22 cellular contexts compared by ENCODE assay signal in genomic region chr12:4024701-4025419, GRCh38.
DNase-seq lines count a peak whose midpoint lies in the region; ATAC-seq, FAIRE-seq and TF ChIP-seq lines count a peak whose summit lies in the region.
"Had no signal": no experiment of that assay in that cellular context is flagged by ENCODE, and none has a peak within 500 bp of the region (broad histone marks: within the 10 kb centered on the region; RNA-seq: fewer than 3 reads in every experiment).

No MANE protein-coding gene starts in this region.

- no peak for FAIRE-seq in pancreas (lab: Jason Lieb, UNC)
- FAIRE-seq: colon had no signal

- H3K27ac ChIP-seq in body of pancreas, result peak overlapping the region; percentile 42 to 81 (median 80)
- H3K27ac ChIP-seq in pancreas, result peak overlapping the region; percentile 3 to 50 (median 39)
- no peak overlapping the region for H3K27ac ChIP-seq in left ventricle myocardium inferior (replicated peaks)
- H3K27ac ChIP-seq in psoas muscle, result no peak overlapping the region
- H3K27ac ChIP-seq: upper lobe of right lung had no signal

- TF ChIP-seq CTCF in body of pancreas (IDR thresholded peaks at IDR 0.05), result no peak
- TF ChIP-seq CTCF in pancreas (IDR thresholded peaks at IDR 0.05), result no peak
- no peak for TF ChIP-seq CTCF in left ventricle myocardium inferior (IDR thresholded peaks at IDR 0.05; ENCODE audit: borderline replicate concordance)
- no peak for TF ChIP-seq CTCF in psoas muscle (IDR thresholded peaks at IDR 0.05)

- H3K4me3 ChIP-seq in H7 (ENCODE audit: insufficient read depth, low read depth, low read length) (peak overlapping the region; percentile 8; the same call in 1 of the 2 replicates), body of pancreas (no peak overlapping the region), pancreas (peak overlapping the region in 2 of 4 donors; percentile 6 to 36), left ventricle myocardium inferior (no peak overlapping the region), psoas muscle (no peak overlapping the region)
- H3K4me3 ChIP-seq: MG63, upper lobe of right lung had no signal

- intact Hi-C loops in body of pancreas (cut with DNase I), result no loop called here
- intact Hi-C loops in pancreas (cut with DNase I), result no loop called here
- intact Hi-C loops in left ventricle myocardium inferior (cut with micrococcal nuclease), result no loop called here
- intact Hi-C loops in psoas muscle (cut with DNase I), result no loop called here

- no peaks in the 10 kb centered on the region for H3K27me3 ChIP-seq in H7 (ENCODE audit: control insufficient read depth, insufficient read depth, low read length)
- no peaks in the 10 kb centered on the region for H3K27me3 ChIP-seq in body of pancreas
- no peaks in the 10 kb centered on the region for H3K27me3 ChIP-seq in pancreas
- peaks cover 5% of the 10 kb centered on the region for H3K27me3 ChIP-seq in left ventricle myocardium inferior (ENCODE audit: low read depth)
- H3K27me3 ChIP-seq in psoas muscle (ENCODE audit: insufficient read depth in 3 of 3, low read length in 2 of 3), result peaks cover 0 to 4% (median 0%) of the 10 kb centered on the region in 3 donors
- H3K27me3 ChIP-seq: MG63, upper lobe of right lung had no signal

- H3K4me1 ChIP-seq in body of pancreas (peaks cover 49% of the 10 kb centered on the region), pancreas (peaks cover 6 to 31% (median 10%) of the 10 kb centered on the region in 3 donors), left ventricle myocardium inferior (no peaks in the 10 kb centered on the region), psoas muscle (no peaks in the 10 kb centered on the region)
- H3K4me1 ChIP-seq: upper lobe of right lung had no signal

- H3K9me3 ChIP-seq in body of pancreas (no peaks in the 10 kb centered on the region), pancreas (no peaks in the 10 kb centered on the region), left ventricle myocardium inferior (replicated peaks) (no peaks in the 10 kb centered on the region), psoas muscle (no peaks in the 10 kb centered on the region)
- H3K9me3 ChIP-seq: MG63, upper lobe of right lung had no signal

- TF ChIP-seq POLR2A in body of pancreas (IDR thresholded peaks at IDR 0.05), result peak in 2 of 3 donors; percentile 31 to 32

- ATAC-seq in body of pancreas (peak; percentile 93), pancreas (peak; percentile 82 to 92 (median 86)), psoas muscle (no peak)
- ATAC-seq: right cardiac atrium, upper lobe of right lung had no signal

- peak; percentile 58 for DNase-seq in H7
- peak; percentile 80 to 88 (median 87) for DNase-seq in body of pancreas
- DNase-seq in iPS-NIHi11 (ENCODE audit: low spot score), result peak; percentile 46
- peak in 5 of 6 donors; percentile 72 to 87 (median 84) for DNase-seq in pancreas
- DNase-seq in NCI-H1048 (lab: John Stamatoyannopoulos, UW), result no peak
- DNase-seq in NCI-H146 treated with DMSO at 0.1 percent for 48 hours (lab: John Stamatoyannopoulos, UW; ENCODE audit: unreplicated experiment), result no peak
- no peak for DNase-seq in left ventricle myocardium inferior
- DNase-seq in psoas muscle, result no peak
- DNase-seq: ACHN; activated CD8-positive, alpha-beta memory T cell treated with anti-CD3 and anti-CD28 coated beads, Interleukin-2, amount 50 U/mL, for 4 hours; GOT3; immature natural killer cell; MG63; NCI-H146; NCI-H2171 treated with DMSO at 0.1 percent for 48 hours; NCI-H524 treated with DMSO at 0.1 percent for 48 hours; right cardiac atrium; stimulated activated CD4-positive, alpha-beta T cell treated with anti-CD3 and anti-CD28 coated beads, Interleukin-15, amount 100 ng/mL, for 24 hours; stimulated activated CD8-positive, alpha-beta memory T cell treated with anti-CD3 and anti-CD28 coated beads, Interleukin-4, amount 100 ng/mL, for 48 hours; T-helper 2 cell; upper lobe of right lung had no signal

- H3K36me3 ChIP-seq in H7 (replicated peaks; ENCODE audit: control insufficient read depth, insufficient read depth, low read length) (no peaks in the 10 kb centered on the region), body of pancreas (replicated peaks in 1 of 2; ENCODE audit: insufficient read depth in 1 of 2, low read depth in 2 of 2) (no peaks in the 10 kb centered on the region), pancreas (no peaks in the 10 kb centered on the region), left ventricle myocardium inferior (no peaks in the 10 kb centered on the region), psoas muscle (ENCODE audit: insufficient read depth in 1 of 2, low read depth in 1 of 2) (no peaks in the 10 kb centered on the region)
- H3K36me3 ChIP-seq: MG63, upper lobe of right lung had no signal

- WGBS in body of pancreas, 2 donors, result 31 to 51% methylated on average over 17 of the region's 17 CpGs
- 41 to 50% methylated on average over 17 of the region's 17 CpGs for WGBS in pancreas, 2 donors
- 56 to 72% (median 61%) methylated on average over 17 of the region's 17 CpGs for WGBS in psoas muscle, 3 donors

Comparison
In these comparisons a context has a peak if more than half of its experiments do, and no peak if none do; other contexts are left out.
1. DNase-seq: peak in H7 (single experiment), body of pancreas (4 of 4), iPS-NIHi11 (single experiment) and pancreas (5 of 6); none in NCI-H1048 (single experiment), NCI-H146 treated with DMSO at 0.1 percent for 48 hours (single experiment), left ventricle myocardium inferior (single experiment) and psoas muscle (0 of 2).
2. ATAC-seq: peak in body of pancreas (single experiment) and pancreas (4 of 4); none in psoas muscle (0 of 4).
3. H3K27ac ChIP-seq: peak in body of pancreas (4 of 4) and pancreas (4 of 4); none in left ventricle myocardium inferior (single experiment) and psoas muscle (single experiment).